Comparison of ENCODE assay signal across 28 cellular contexts in the genomic region with DNA sequence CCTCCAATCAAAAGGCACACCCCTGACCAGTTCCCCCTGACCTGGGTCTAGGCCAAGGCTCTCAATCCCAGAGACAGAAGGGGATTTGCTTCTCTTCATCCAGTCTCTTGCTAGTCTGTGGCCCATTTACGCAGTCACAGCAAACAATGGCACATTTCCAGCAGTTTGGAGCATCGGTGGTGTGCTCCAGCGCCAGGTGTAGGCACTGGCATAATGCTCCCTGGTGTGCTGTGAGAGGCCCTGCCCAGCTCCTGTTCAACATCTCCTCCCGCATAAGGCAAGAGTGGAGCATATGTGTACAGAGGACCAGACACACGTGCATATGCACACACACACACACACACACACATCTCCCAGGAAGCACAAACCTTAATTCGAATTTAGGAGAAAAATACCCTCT.
A peak's percentile ranks its signal among the peaks of the same experiment; 100 is the strongest.
DNase-seq lines count a peak whose midpoint lies in the region; ATAC-seq and TF ChIP-seq lines count a peak whose summit lies in the region.
"Had no signal": no experiment of that assay in that cellular context is flagged by ENCODE, and none has a peak within 500 bp of the region (broad histone marks: within the 10 kb centered on the region; RNA-seq: fewer than 3 reads in every experiment).

No MANE protein-coding gene starts in this region.

- ATAC-seq in IMR-90 (ENCODE audit: low read depth), result no peak
- ATAC-seq in left colon, result peak; percentile 55
- ATAC-seq in HG03135 (IDR thresholded peaks at IDR 0.05; ENCODE audit: unreplicated experiment), result no peak
- ATAC-seq: heart left ventricle; left cardiac atrium; naive thymus-derived CD4-positive, alpha-beta T cell; stimulated activated naive CD8-positive, alpha-beta T cell treated with anti-CD3 and anti-CD28 coated beads, Interleukin-15, Interleukin-2, amounts not matched to agents 100 U/mL and 50 U/mL, for 24 hours had no signal

- no peaks in the 10 kb centered on the region for H3K36me3 ChIP-seq in IMR-90 (ENCODE audit: control insufficient read depth, insufficient read depth, low read length)
- H3K36me3 ChIP-seq: heart left ventricle, MG63, Peyer's patch, right atrium auricular region, thyroid gland, WERI-Rb-1 had no signal

- H2BK5ac ChIP-seq in IMR-90 (ENCODE audit: low read depth, low read length, poor library complexity, severe bottlenecking), result no peak overlapping the region

- H3K4ac ChIP-seq in IMR-90 (ENCODE audit: low read depth, low read length), result peak overlapping the region; percentile 67

- H3K14ac ChIP-seq in IMR-90 (replicated peaks; ENCODE audit: low read depth, low read length), result no peak overlapping the region

- H3K9ac ChIP-seq in IMR-90 (ENCODE audit: low read depth, low read length), result no peak overlapping the region

- TF ChIP-seq RAD21 in IMR-90 (IDR thresholded peaks at IDR 0.05; ENCODE audit: low read length), result no peak

- TF ChIP-seq POLR2A in IMR-90 (IDR thresholded peaks at IDR 0.05; ENCODE audit: low read depth, low read length), result no peak

- H2AFZ ChIP-seq in IMR-90 (replicated peaks; ENCODE audit: low read length, poor library complexity), result no peak overlapping the region

- H4K91ac ChIP-seq in IMR-90 (ENCODE audit: insufficient read depth, low read depth, low read length), result no peak overlapping the region

- H3K27me3 Mint-ChIP-seq in progenitor cell of endocrine pancreas, result no peaks in the 10 kb centered on the region

- H3K4me1 ChIP-seq in IMR-90 (ENCODE audit: control insufficient read depth, insufficient read depth, low read length), result peaks cover 9% of the 10 kb centered on the region
- H3K4me1 ChIP-seq: Peyer's patch, right atrium auricular region, thyroid gland had no signal

- H3K4me2 ChIP-seq in IMR-90 (ENCODE audit: low read depth, low read length), result no peak overlapping the region

- no peak overlapping the region for H3K4me3 Mint-ChIP-seq in progenitor cell of endocrine pancreas (ENCODE audit: low read depth)
- H3K4me3 Mint-ChIP-seq: activated naive CD8-positive, alpha-beta T cell treated with anti-CD3 and anti-CD28 coated beads, Interleukin-2, amount 10 ng/mL, durations not matched to agents 7 days and 5 days; CD4-positive, alpha-beta memory T cell; naive thymus-derived CD4-positive, alpha-beta T cell; T-helper 2 cell treated with Interferon-gamma antibody and Interleukin-4, amounts not matched to agents 5 μg/mL and 100 μg/mL, for 36 hours had no signal

- TF ChIP-seq CTCF in IMR-90 (conservative IDR thresholded peaks at IDR 0.05; ENCODE audit: low read depth, low read length) (no peak), progenitor cell of endocrine pancreas (IDR thresholded peaks at IDR 0.05; ENCODE audit: unreplicated experiment) (no peak)

- 0 out of 2 replicates have a peak, but pooled peaks cover 2% of the 10 kb centered on the region for H3K9me3 ChIP-seq in IMR-90 (ENCODE audit: control insufficient read depth, insufficient read depth, low read length)
- H3K9me3 ChIP-seq: heart left ventricle, Peyer's patch, right atrium auricular region, thyroid gland had no signal

- dilution Hi-C loops in IMR-90 (cut with HindIII; ENCODE audit: low sequenced_read_pairs, unreplicated experiment), result no loop called here

- CTCF ChIA-PET in IMR-90 (lab: Yijun Ruan, JAX), result interaction anchor here (0.7 kb wide), 1 partner anchor 23 kb away, joined by 3 read pairs; no protein-coding TSS in a partner anchor

- H2AK9ac ChIP-seq in IMR-90 (replicated peaks; ENCODE audit: low read depth, low read length, poor library complexity), result peak overlapping the region; percentile 23

- H4K8ac ChIP-seq in IMR-90 (ENCODE audit: low read depth in 2 of 2, low read length in 2 of 2), result no peak overlapping the region

- H3K4me1 Mint-ChIP-seq in progenitor cell of endocrine pancreas (ENCODE audit: low read depth), result no peaks in the 10 kb centered on the region
- H3K4me1 Mint-ChIP-seq: CD4-positive, alpha-beta memory T cell had no signal

- peaks cover 2% of the 10 kb centered on the region for H3K9me3 Mint-ChIP-seq in progenitor cell of endocrine pancreas (ENCODE audit: low read depth)
- H3K9me3 Mint-ChIP-seq: activated T-helper 2 cell treated with anti-CD3 and anti-CD28 coated beads, Interferon-gamma antibody, Interleukin-2, Interleukin-4, amounts not matched to agents 10 μg/mL and 5 μg/mL and 100 μg/mL, durations not matched to agents 14 hours and 24 hours and 36 hours; T-helper 2 cell treated with Interferon-gamma antibody and Interleukin-4, amounts not matched to agents 5 μg/mL and 100 μg/mL, for 36 hours had no signal

- H3K27ac ChIP-seq in IMR-90 (ENCODE audit: insufficient read depth, low read length), result no peak overlapping the region
- H3K27ac ChIP-seq: heart left ventricle, Peyer's patch, right atrium auricular region, SK-N-MC, thyroid gland, WERI-Rb-1 had no signal

- H3K36me3 Mint-ChIP-seq in progenitor cell of endocrine pancreas (ENCODE audit: insufficient read depth), result no peaks in the 10 kb centered on the region
- H3K36me3 Mint-ChIP-seq: CD4-positive, alpha-beta memory T cell; naive thymus-derived CD4-positive, alpha-beta T cell had no signal

- no peak overlapping the region for H3K4me3 ChIP-seq in IMR-90 (ENCODE audit: insufficient read depth, low read depth, low read length)
- H3K4me3 ChIP-seq: heart left ventricle, MG63, Peyer's patch, right atrium auricular region, SK-N-MC, thyroid gland had no signal

- no peaks in the 10 kb centered on the region; the same call in 1 of the 2 replicates for H4K20me1 ChIP-seq in IMR-90 (ENCODE audit: insufficient read depth, low read length)

- DNase-seq in IMR-90 (no peak), NCI-H2081 treated with DMSO at 0.1 percent for 48 hours (lab: John Stamatoyannopoulos, UW) (peak; percentile 94), NCI-H69 (lab: John Stamatoyannopoulos, UW) (peak; percentile 99), left colon (no peak), progenitor cell of endocrine pancreas (ENCODE audit: low spot score, unreplicated experiment) (no peak), AML-193 (lab: John Stamatoyannopoulos, UW) (no peak), mucosa of gallbladder (ENCODE audit: low spot score) (no peak)
- DNase-seq: activated CD4-positive, alpha-beta T cell treated with anti-CD3 and anti-CD28 coated beads, Interleukin-2, amount 50 U/mL, for 1 hour; activated naive CD8-positive, alpha-beta T cell treated with anti-CD3 and anti-CD28 coated beads, Interleukin-2, amount 10 ng/mL, durations not matched to agents 7 days and 5 days; CD4-positive, alpha-beta memory T cell; cerebellar nuclear complex; EL; heart left ventricle; left cardiac atrium; mesendoderm; MG63; naive thymus-derived CD4-positive, alpha-beta T cell; NCI-H2227 treated with DMSO at 0.1 percent for 48 hours; Peyer's patch; stimulated activated CD4-positive, alpha-beta T cell treated with anti-CD3 and anti-CD28 coated beads, Interleukin-4, amount 100 ng/mL, for 24 hours; stimulated activated naive CD8-positive, alpha-beta T cell treated with anti-CD3 and anti-CD28 coated beads, Interleukin-15, Interleukin-2, amounts not matched to agents 100 U/mL and 50 U/mL, for 24 hours; thyroid gland; WERI-Rb-1 had no signal

- no peak overlapping the region for H3K27ac Mint-ChIP-seq in progenitor cell of endocrine pancreas
- H3K27ac Mint-ChIP-seq: activated naive CD8-positive, alpha-beta T cell treated with anti-CD3 and anti-CD28 coated beads, Interleukin-2, amount 10 ng/mL, durations not matched to agents 7 days and 5 days; activated T-helper 2 cell treated with anti-CD3 and anti-CD28 coated beads, Interferon-gamma antibody, Interleukin-2, Interleukin-4, amounts not matched to agents 10 μg/mL and 5 μg/mL and 100 μg/mL, durations not matched to agents 14 hours and 24 hours and 36 hours; CD4-positive, alpha-beta memory T cell; naive thymus-derived CD4-positive, alpha-beta T cell; T-helper 2 cell treated with Interferon-gamma antibody and Interleukin-4, amounts not matched to agents 5 μg/mL and 100 μg/mL, for 36 hours had no signal

- BruUV-seq in IMR-90 (replicated peaks; lab: Mats Ljungman, UMichigan), result no TSS peak

- peak overlapping the region; percentile 36; the same call in 1 of the 2 replicates for H2BK20ac ChIP-seq in IMR-90 (ENCODE audit: low read depth, low read length)

- peaks cover 18% of the 10 kb centered on the region for H3K27me3 ChIP-seq in IMR-90 (ENCODE audit: control insufficient read depth, insufficient read depth, low read length)
- H3K27me3 ChIP-seq: MG63, Peyer's patch, right atrium auricular region, thyroid gland had no signal

- no peak overlapping the region for H2BK120ac ChIP-seq in IMR-90 (ENCODE audit: low read depth, low read length)

- H2BK15ac ChIP-seq in IMR-90 (ENCODE audit: low read depth, low read length), result 0 out of 3 replicates have a peak overlapping the region, but pooled peaks have one; percentile 42

- H3K18ac ChIP-seq in IMR-90 (ENCODE audit: low read depth, low read length), result peak overlapping the region; percentile 3; the same call in 1 of the 2 replicates

- H3K9me1 ChIP-seq in IMR-90 (ENCODE audit: insufficient read depth, low read length), result peaks cover 8% of the 10 kb centered on the region; the same call in 1 of the 2 replicates

- intact Hi-C loops in IMR-90 (cut with micrococcal nuclease), result no loop called here
- intact Hi-C loops in left colon (cut with DNase I, micrococcal nuclease), result no loop called here

- WGBS in IMR-90 (ENCODE audit: extremely low coverage in 2 of 2, insufficient read length in 1 of 2), 2 experiments, result no CpG with 5 or more reads among the region's 6 CpGs

- POLR2A ChIA-PET in IMR-90 (lab: Charles Lee; ENCODE audit: unreplicated experiment), result no interaction called here

- no peak overlapping the region for H3K56ac ChIP-seq in IMR-90 (ENCODE audit: extremely low read depth, insufficient read depth, low read length)

- peak overlapping the region; percentile 6; the same call in 1 of the 2 replicates for H4K5ac ChIP-seq in IMR-90 (ENCODE audit: low read depth, low read length)

- peak overlapping the region; percentile 70; the same call in 1 of the 2 replicates for H2AK5ac ChIP-seq in IMR-90 (ENCODE audit: low read depth, low read length)

- no peaks in the 10 kb centered on the region for H3K79me1 ChIP-seq in IMR-90 (ENCODE audit: low read depth in 1 of 2, low read length in 2 of 2)

- in situ Hi-C loops in IMR-90 (cut with MboI; ENCODE audit: low sequenced_read_pairs), result no loop called here

- H3K23ac ChIP-seq in IMR-90 (ENCODE audit: low read depth, low read length), result no peak overlapping the region

TF ChIP-seq in IMR-90, 13 proteins besides CTCF, POLR2A, EP300 and RAD21 (continues in another document):
- no peak for TF ChIP-seq BHLHE40 (IDR thresholded peaks at IDR 0.05; ENCODE audit: low read depth, low read length)
- TF ChIP-seq MXI1 (IDR thresholded peaks at IDR 0.05; ENCODE audit: borderline replicate concordance, low read depth, low read length), result no peak
- TF ChIP-seq, protein P1, sequence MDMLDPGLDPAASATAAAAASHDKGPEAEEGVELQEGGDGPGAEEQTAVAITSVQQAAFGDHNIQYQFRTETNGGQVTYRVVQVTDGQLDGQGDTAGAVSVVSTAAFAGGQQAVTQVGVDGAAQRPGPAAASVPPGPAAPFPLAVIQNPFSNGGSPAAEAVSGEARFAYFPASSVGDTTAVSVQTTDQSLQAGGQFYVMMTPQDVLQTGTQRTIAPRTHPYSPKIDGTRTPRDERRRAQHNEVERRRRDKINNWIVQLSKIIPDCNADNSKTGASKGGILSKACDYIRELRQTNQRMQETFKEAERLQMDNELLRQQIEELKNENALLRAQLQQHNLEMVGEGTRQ (IDR thresholded peaks at IDR 0.05; ENCODE audit: low read depth, low read length), result no peak

Comparison
In these comparisons a context has a peak if more than half of its experiments do, and no peak if none do; other contexts are left out.
1. DNase-seq: peak in NCI-H2081 treated with DMSO at 0.1 percent for 48 hours (single experiment) and NCI-H69 (single experiment); none in IMR-90 (single experiment), left colon (0 of 2), progenitor cell of endocrine pancreas (single experiment), AML-193 (0 of 2) and mucosa of gallbladder (single experiment).